ENCODE assay signal across 23 cellular contexts in the genomic region with DNA sequence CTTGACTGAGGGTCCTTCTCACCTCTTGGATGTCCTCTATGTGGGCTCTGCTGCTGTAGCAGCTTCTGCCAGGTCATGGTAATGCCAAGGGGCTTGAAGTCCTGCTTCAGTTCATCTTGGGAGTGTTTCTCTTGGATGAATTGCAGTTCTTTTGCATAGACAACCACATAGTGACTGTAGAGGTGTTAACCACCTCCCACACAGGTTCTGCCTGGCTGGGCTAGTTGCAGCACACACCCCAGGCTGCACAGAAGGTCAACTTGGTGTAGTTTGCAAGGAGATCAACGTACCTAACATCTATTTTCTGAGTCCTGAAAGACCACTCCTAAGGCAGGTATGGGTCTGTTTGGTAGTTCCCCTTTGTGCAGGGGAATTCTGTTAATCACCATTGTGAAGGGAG.
"Had no signal": no experiment of that assay in that cellular context is flagged by ENCODE, and none has a peak within 500 bp of the region (broad histone marks: within the 10 kb centered on the region; RNA-seq: fewer than 3 reads in every experiment).

No MANE protein-coding gene starts in this region.

- H3K4me1 Mint-ChIP-seq: immature natural killer cell; natural killer cell; stimulated activated naive CD8-positive, alpha-beta T cell treated with anti-CD3 and anti-CD28 coated beads, Interleukin-15, amount 100 ng/mL, for 72 hours had no signal

- H3K4me2 ChIP-seq: neural progenitor cell had no signal

- H3K27ac Mint-ChIP-seq: immature natural killer cell, natural killer cell, neural progenitor cell had no signal

- H2AFZ ChIP-seq: neural progenitor cell had no signal

- H3K4me1 ChIP-seq: esophagus squamous epithelium, right lobe of liver had no signal

- H3K36me3 Mint-ChIP-seq: immature natural killer cell, natural killer cell, neural progenitor cell had no signal

- FAIRE-seq: endothelial cell of umbilical vein, small intestine had no signal

- ATAC-seq: left ventricle myocardium superior; lower lobe of right lung; natural killer cell; right lobe of liver; stimulated activated naive CD8-positive, alpha-beta T cell treated with anti-CD3 and anti-CD28 coated beads, Interleukin-15, amount 100 ng/mL, for 72 hours had no signal

- H3K36me3 ChIP-seq: esophagus squamous epithelium, lower lobe of right lung, neural progenitor cell, ovary, right lobe of liver, thyroid gland had no signal

- H3K9me3 ChIP-seq: esophagus squamous epithelium, lower lobe of right lung, ovary, right lobe of liver, thyroid gland had no signal

- H3K9ac ChIP-seq: neural progenitor cell had no signal

- H3K27me3 ChIP-seq: esophagus squamous epithelium, neural progenitor cell, ovary, right lobe of liver, thyroid gland had no signal

- DNase-seq: dermis blood vessel endothelial cell; effector memory CD4-positive, alpha-beta T cell; esophagus squamous epithelium; foreskin melanocyte; hypothalamus; immature natural killer cell; islet precursor cell; left ventricle myocardium superior; lower lobe of right lung; natural killer cell; occipital lobe; ovary; right lobe of liver; small intestine; stimulated activated CD4-positive, alpha-beta T cell treated with anti-CD3 and anti-CD28 coated beads, Interleukin-15, amount 100 ng/mL, for 24 hours; stimulated activated CD4-positive, alpha-beta T cell treated with anti-CD3 and anti-CD28 coated beads, Interleukin-2, amount 100 ng/mL, for 48 hours; stimulated activated naive CD4-positive, alpha-beta T cell; stimulated activated naive CD8-positive, alpha-beta T cell treated with anti-CD3 and anti-CD28 coated beads, Interleukin-15, amount 100 ng/mL, for 72 hours; thyroid gland; trophoblast cell had no signal

- H3K9me3 Mint-ChIP-seq: immature natural killer cell; natural killer cell; neural progenitor cell; stimulated activated naive CD8-positive, alpha-beta T cell treated with anti-CD3 and anti-CD28 coated beads, Interleukin-15, amount 100 ng/mL, for 72 hours had no signal

- H3K27ac ChIP-seq: coronary artery, esophagus squamous epithelium, lower lobe of right lung, neural progenitor cell, ovary, right lobe of liver, thyroid gland had no signal

- H3K27me3 Mint-ChIP-seq: stimulated activated naive CD8-positive, alpha-beta T cell treated with anti-CD3 and anti-CD28 coated beads, Interleukin-15, amount 100 ng/mL, for 72 hours had no signal

- H3K4me3 ChIP-seq: coronary artery, esophagus squamous epithelium, lower lobe of right lung, neural progenitor cell, ovary, right lobe of liver, thyroid gland had no signal

- H3K4me3 Mint-ChIP-seq: immature natural killer cell; natural killer cell; neural progenitor cell; stimulated activated naive CD8-positive, alpha-beta T cell treated with anti-CD3 and anti-CD28 coated beads, Interleukin-15, amount 100 ng/mL, for 72 hours had no signal
